1 cellular context compared by ENCODE assay signal in genomic region chr10:30058111-30058510, GRCh38.
TF ChIP-seq lines count a peak whose summit lies in the region.

No MANE protein-coding gene starts in this region.

TF ChIP-seq in HepG2, 621 proteins besides CTCF, POLR2A, EP300 and RAD21 (continued from another document):
- TF ChIP-seq CREB3 (CRISPR knock-in tag; IDR thresholded peaks at IDR 0.05) = no peak
- no peak for TF ChIP-seq ZNF17 (CRISPR knock-in tag; IDR thresholded peaks at IDR 0.05)
- no peak for TF ChIP-seq GZF1 (CRISPR knock-in tag; IDR thresholded peaks at IDR 0.05)
